Comparison of ENCODE assay signal across 17 cellular contexts in the genomic region with DNA sequence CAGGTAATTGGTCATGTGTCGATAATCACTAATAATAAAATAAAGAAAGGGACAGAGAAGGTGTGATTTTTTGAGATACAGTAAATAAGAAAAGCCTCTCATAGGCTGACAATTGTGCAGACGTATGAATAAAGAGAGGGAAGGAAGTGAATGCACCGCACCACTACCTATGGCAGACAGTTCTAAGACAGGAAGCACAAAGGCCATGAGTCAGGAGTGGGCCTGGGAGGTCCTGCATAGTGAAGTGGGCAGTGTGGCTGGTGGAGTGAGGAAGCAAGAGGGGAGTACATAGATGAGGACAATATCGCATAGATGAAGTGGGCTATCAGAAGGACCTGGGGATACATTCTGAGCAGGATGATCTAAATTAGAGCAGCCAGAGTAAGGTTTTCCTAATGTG.
"Had no signal": no experiment of that assay in that cellular context is flagged by ENCODE, and none has a peak within 500 bp of the region (broad histone marks: within the 10 kb centered on the region; RNA-seq: fewer than 3 reads in every experiment).

No MANE protein-coding gene starts in this region.

- H3K27me3 Mint-ChIP-seq: stimulated activated naive B cell treated with anti-CD40 and anti-IgM and Interleukin-4, amounts not matched to agents 10 μg/mL and 1 μg/mL and 100 μg/mL, for 72 hours had no signal

- H3K9me3 ChIP-seq: left ventricle myocardium inferior, lower lobe of right lung, pancreas, prostate gland, right lobe of liver had no signal

- H3K27ac ChIP-seq: left ventricle myocardium inferior, lower lobe of right lung, pancreas, prostate gland, right lobe of liver had no signal

- H3K27ac Mint-ChIP-seq: nephron; stimulated activated naive B cell treated with anti-CD40 and anti-IgM and Interleukin-4, amounts not matched to agents 10 μg/mL and 1 μg/mL and 100 μg/mL, for 72 hours had no signal

- ATAC-seq: esophagus mucosa, left cardiac atrium, lower lobe of right lung, pancreas, right lobe of liver had no signal

- H3K4me1 Mint-ChIP-seq: nephron had no signal

- H3K4me3 ChIP-seq: left ventricle myocardium inferior, lower lobe of right lung, pancreas, prostate gland, right lobe of liver had no signal

- H3K9me3 Mint-ChIP-seq: nephron; stimulated activated naive B cell treated with anti-CD40 and anti-IgM and Interleukin-4, amounts not matched to agents 10 μg/mL and 1 μg/mL and 100 μg/mL, for 72 hours had no signal

- DNase-seq: effector memory CD4-positive, alpha-beta T cell; islet precursor cell; left cardiac atrium; left ventricle myocardium inferior; lower lobe of right lung; mesenchymal stem cell; midbrain; occipital lobe; pancreas; right lobe of liver; stimulated activated CD4-positive, alpha-beta T cell treated with anti-CD3 and anti-CD28 coated beads, Interleukin-4, amount 100 ng/mL, for 1 hour; stimulated activated CD8-positive, alpha-beta memory T cell treated with anti-CD3 and anti-CD28 coated beads, Interleukin-4, amount 100 ng/mL, for 48 hours; stimulated activated naive B cell treated with anti-CD40 and anti-IgM and Interleukin-4, amounts not matched to agents 10 μg/mL and 1 μg/mL and 100 μg/mL, for 72 hours; trophoblast cell had no signal

- H3K27me3 ChIP-seq: pancreas, right lobe of liver had no signal

- H3K4me1 ChIP-seq: left ventricle myocardium inferior, lower lobe of right lung, pancreas, prostate gland, right lobe of liver had no signal

- H3K36me3 ChIP-seq: left ventricle myocardium inferior, lower lobe of right lung, pancreas, prostate gland, right lobe of liver had no signal

- H3K4me3 Mint-ChIP-seq: nephron; stimulated activated naive B cell treated with anti-CD40 and anti-IgM and Interleukin-4, amounts not matched to agents 10 μg/mL and 1 μg/mL and 100 μg/mL, for 72 hours had no signal
